Comparison of ENCODE assay signal across 11 cellular contexts in genomic region chr18:64052772-64053171, GRCh38.
"Had no signal": no experiment of that assay in that cellular context is flagged by ENCODE, and none has a peak within 500 bp of the region (broad histone marks: within the 10 kb centered on the region; RNA-seq: fewer than 3 reads in every experiment).

No MANE protein-coding gene starts in this region.

- H3K9ac ChIP-seq: GM23248 had no signal

- H3K36me3 ChIP-seq: HAP-1 had no signal

- H2AFZ ChIP-seq: GM23248, GM23338 had no signal

- H3K27ac ChIP-seq: GM23248 had no signal

- FAIRE-seq: H1, H54 had no signal

- H3K4me3 ChIP-seq: GM23248, GM23338, HAP-1 had no signal

- DNase-seq: GM23248, GOT3, H7, H9, HCEC 1CT, HFFc6 had no signal

- H3K4me2 ChIP-seq: GM23338 had no signal

- H3K4me1 ChIP-seq: HAP-1 had no signal

- ATAC-seq: GM23338, HCT116 had no signal

- H3K9me3 ChIP-seq: HAP-1 had no signal
